In the genomic region with DNA sequence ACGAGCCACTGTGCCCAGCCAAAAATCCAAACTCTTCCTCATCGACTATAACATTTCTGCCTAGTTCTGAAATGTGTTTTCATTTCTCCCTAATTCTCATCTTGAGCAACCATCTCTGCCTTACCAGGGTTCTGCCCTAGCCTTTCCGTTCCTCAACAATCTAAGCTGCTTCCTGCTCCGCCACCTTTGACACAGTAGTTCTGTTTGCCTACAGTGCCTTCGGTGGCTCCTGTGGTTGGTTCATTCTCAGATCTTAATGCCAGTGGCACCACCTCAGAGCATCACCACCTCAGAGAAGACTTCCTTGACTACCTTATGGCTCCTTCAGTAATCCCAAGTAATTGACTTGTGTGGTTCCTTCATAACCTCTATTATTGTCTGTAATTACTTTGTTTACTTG, we compare ENCODE assay signal across 1 cellular context.
TF ChIP-seq lines count a peak whose summit lies in the region.

No MANE protein-coding gene starts in this region.

TF ChIP-seq in IMR-90, 13 proteins besides CTCF, POLR2A, EP300 and RAD21 (continued from another document):
- no peak for TF ChIP-seq BHLHE40 (IDR thresholded peaks at IDR 0.05; ENCODE audit: low read depth, low read length)
- TF ChIP-seq CHD1 (IDR thresholded peaks at IDR 0.05; ENCODE audit: low read depth, low read length) = no peak
- TF ChIP-seq MAFK (IDR thresholded peaks at IDR 0.05; ENCODE audit: low read depth, low read length) = no peak
- TF ChIP-seq RCOR1 (IDR thresholded peaks at IDR 0.05; ENCODE audit: insufficient replicate concordance, low read length) = no peak
TF ChIP-seq in IMR-90: peak in this region for 0.
